ENCODE assay signal across 1 cellular context in the genomic region with DNA sequence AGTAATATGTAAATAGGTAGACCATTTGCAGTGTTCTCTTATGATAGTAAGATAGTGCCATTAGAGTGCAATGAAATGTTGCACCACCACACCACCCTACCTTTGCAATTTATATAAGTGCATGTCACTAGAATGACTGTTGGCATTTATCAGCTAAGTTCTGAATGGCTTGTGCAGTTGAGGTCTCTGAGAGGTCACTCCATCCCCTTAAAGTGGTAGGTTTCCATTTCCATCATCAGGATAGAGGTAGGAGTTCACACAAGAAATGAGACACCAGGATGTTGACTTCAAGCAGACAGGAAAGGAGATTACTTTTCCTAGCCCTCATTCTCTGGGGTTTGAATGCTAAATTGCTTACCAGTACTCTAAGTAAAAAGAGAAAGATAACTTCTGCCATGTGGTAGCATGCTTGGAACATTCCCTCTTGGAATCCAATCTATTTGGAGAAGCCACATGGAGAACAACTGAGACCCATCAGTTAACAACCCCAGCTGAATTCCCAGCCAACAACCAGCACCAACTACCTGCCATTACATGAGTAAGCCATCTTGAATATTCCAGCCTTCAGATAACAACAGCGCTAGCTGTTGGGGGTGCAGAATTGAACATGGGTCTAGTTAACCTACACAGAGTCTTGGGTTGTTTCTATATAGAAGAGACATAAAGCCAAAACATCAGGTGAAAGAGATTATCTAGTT.
A peak's percentile ranks its signal among the peaks of the same experiment; 100 is the strongest.
TF ChIP-seq lines count a peak whose summit lies in the region.

No MANE protein-coding gene starts in this region.

TF ChIP-seq in K562, 482 proteins besides CTCF, POLR2A, EP300 and RAD21 (continues in another document):
- TF ChIP-seq LEF1 (IDR thresholded peaks at IDR 0.05) (peak; percentile 54; the same call in 1 of the 2 replicates), NR2C1 (IDR thresholded peaks at IDR 0.05) (peak; percentile 58), NR2C1 (tag; IDR thresholded peaks at IDR 0.05) (peak; percentile 13; the same call in 1 of the 2 replicates), DNMT1 (IDR thresholded peaks at IDR 0.05) (no peak), ZNF395 (CRISPR knock-in tag; IDR thresholded peaks at IDR 0.05) (peak; percentile 47; the same call in 1 of the 2 replicates), NFRKB (IDR thresholded peaks at IDR 0.05; ENCODE audit: low read depth) (0 out of 2 replicates have a peak, but pooled peaks have one; percentile 41), BACH1 (tag; IDR thresholded peaks at IDR 0.05) (peak; percentile 28; the same call in 1 of the 2 replicates), ZNF274 (IDR thresholded peaks at IDR 0.05; ENCODE audit: borderline replicate concordance, low read depth, low read length) (no peak), NFE2 (IDR thresholded peaks at IDR 0.05; ENCODE audit: low read depth) (peak; percentile 22; the same call in 1 of the 2 replicates), THAP7 (CRISPR knock-in tag; IDR thresholded peaks at IDR 0.05) (no peak), CEBPB (tag; IDR thresholded peaks at IDR 0.05) (peak; percentile 41; the same call in 1 of the 2 replicates), ARNT (IDR thresholded peaks at IDR 0.05) (0 out of 4 replicates have a peak, but pooled peaks of 1 of the 2 experiments have one; percentile 19), KAT2B (IDR thresholded peaks at IDR 0.05; ENCODE audit: low read depth, low read length) (no peak), SRSF7 (optimal IDR thresholded peaks at IDR 0.05; ENCODE audit: low read depth, low read length) (no peak), MYBL2 (IDR thresholded peaks at IDR 0.05; ENCODE audit: low read depth) (0 out of 2 replicates have a peak, but pooled peaks have one; percentile 11), MYBL2 (CRISPR knock-in tag; IDR thresholded peaks at IDR 0.05; ENCODE audit: borderline replicate concordance) (no peak), EHMT2 (IDR thresholded peaks at IDR 0.05) (0 out of 2 replicates have a peak, but pooled peaks have one; percentile 61), ZNF592 (IDR thresholded peaks at IDR 0.05) (peak; percentile 84), SOX6 (IDR thresholded peaks at IDR 0.05) (no peak), JUND (IDR thresholded peaks at IDR 0.05; ENCODE audit: borderline replicate concordance, low read depth, low read length) (no peak), JUND (tag; IDR thresholded peaks at IDR 0.05; ENCODE audit: borderline replicate concordance, low read depth, low read length) (peak; percentile 27; the same call in 1 of the 3 replicates), MEIS2 (IDR thresholded peaks at IDR 0.05; ENCODE audit: partially characterized antibody) (peak; percentile 41), NFYB (IDR thresholded peaks at IDR 0.05; ENCODE audit: extremely low read depth, insufficient read length) (no peak), U2AF1 (optimal IDR thresholded peaks at IDR 0.05; ENCODE audit: low read depth, low read length) (no peak), RFX1 (IDR thresholded peaks at IDR 0.05) (no peak), TCF7L2 (IDR thresholded peaks at IDR 0.05; ENCODE audit: low read depth, low read length) (no peak), SMARCA4 (IDR thresholded peaks at IDR 0.05) (peak; percentile 36; the same call in 1 of the 2 replicates), ZFP91 (CRISPR knock-in tag; IDR thresholded peaks at IDR 0.05) (peak; percentile 81)
- TF ChIP-seq, protein P1, sequence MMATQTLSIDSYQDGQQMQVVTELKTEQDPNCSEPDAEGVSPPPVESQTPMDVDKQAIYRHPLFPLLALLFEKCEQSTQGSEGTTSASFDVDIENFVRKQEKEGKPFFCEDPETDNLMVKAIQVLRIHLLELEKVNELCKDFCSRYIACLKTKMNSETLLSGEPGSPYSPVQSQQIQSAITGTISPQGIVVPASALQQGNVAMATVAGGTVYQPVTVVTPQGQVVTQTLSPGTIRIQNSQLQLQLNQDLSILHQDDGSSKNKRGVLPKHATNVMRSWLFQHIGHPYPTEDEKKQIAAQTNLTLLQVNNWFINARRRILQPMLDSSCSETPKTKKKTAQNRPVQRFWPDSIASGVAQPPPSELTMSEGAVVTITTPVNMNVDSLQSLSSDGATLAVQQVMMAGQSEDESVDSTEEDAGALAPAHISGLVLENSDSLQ (IDR thresholded peaks at IDR 0.05) = peak; percentile 38; the same call in 1 of the 2 replicates
- TF ChIP-seq, protein P2, sequence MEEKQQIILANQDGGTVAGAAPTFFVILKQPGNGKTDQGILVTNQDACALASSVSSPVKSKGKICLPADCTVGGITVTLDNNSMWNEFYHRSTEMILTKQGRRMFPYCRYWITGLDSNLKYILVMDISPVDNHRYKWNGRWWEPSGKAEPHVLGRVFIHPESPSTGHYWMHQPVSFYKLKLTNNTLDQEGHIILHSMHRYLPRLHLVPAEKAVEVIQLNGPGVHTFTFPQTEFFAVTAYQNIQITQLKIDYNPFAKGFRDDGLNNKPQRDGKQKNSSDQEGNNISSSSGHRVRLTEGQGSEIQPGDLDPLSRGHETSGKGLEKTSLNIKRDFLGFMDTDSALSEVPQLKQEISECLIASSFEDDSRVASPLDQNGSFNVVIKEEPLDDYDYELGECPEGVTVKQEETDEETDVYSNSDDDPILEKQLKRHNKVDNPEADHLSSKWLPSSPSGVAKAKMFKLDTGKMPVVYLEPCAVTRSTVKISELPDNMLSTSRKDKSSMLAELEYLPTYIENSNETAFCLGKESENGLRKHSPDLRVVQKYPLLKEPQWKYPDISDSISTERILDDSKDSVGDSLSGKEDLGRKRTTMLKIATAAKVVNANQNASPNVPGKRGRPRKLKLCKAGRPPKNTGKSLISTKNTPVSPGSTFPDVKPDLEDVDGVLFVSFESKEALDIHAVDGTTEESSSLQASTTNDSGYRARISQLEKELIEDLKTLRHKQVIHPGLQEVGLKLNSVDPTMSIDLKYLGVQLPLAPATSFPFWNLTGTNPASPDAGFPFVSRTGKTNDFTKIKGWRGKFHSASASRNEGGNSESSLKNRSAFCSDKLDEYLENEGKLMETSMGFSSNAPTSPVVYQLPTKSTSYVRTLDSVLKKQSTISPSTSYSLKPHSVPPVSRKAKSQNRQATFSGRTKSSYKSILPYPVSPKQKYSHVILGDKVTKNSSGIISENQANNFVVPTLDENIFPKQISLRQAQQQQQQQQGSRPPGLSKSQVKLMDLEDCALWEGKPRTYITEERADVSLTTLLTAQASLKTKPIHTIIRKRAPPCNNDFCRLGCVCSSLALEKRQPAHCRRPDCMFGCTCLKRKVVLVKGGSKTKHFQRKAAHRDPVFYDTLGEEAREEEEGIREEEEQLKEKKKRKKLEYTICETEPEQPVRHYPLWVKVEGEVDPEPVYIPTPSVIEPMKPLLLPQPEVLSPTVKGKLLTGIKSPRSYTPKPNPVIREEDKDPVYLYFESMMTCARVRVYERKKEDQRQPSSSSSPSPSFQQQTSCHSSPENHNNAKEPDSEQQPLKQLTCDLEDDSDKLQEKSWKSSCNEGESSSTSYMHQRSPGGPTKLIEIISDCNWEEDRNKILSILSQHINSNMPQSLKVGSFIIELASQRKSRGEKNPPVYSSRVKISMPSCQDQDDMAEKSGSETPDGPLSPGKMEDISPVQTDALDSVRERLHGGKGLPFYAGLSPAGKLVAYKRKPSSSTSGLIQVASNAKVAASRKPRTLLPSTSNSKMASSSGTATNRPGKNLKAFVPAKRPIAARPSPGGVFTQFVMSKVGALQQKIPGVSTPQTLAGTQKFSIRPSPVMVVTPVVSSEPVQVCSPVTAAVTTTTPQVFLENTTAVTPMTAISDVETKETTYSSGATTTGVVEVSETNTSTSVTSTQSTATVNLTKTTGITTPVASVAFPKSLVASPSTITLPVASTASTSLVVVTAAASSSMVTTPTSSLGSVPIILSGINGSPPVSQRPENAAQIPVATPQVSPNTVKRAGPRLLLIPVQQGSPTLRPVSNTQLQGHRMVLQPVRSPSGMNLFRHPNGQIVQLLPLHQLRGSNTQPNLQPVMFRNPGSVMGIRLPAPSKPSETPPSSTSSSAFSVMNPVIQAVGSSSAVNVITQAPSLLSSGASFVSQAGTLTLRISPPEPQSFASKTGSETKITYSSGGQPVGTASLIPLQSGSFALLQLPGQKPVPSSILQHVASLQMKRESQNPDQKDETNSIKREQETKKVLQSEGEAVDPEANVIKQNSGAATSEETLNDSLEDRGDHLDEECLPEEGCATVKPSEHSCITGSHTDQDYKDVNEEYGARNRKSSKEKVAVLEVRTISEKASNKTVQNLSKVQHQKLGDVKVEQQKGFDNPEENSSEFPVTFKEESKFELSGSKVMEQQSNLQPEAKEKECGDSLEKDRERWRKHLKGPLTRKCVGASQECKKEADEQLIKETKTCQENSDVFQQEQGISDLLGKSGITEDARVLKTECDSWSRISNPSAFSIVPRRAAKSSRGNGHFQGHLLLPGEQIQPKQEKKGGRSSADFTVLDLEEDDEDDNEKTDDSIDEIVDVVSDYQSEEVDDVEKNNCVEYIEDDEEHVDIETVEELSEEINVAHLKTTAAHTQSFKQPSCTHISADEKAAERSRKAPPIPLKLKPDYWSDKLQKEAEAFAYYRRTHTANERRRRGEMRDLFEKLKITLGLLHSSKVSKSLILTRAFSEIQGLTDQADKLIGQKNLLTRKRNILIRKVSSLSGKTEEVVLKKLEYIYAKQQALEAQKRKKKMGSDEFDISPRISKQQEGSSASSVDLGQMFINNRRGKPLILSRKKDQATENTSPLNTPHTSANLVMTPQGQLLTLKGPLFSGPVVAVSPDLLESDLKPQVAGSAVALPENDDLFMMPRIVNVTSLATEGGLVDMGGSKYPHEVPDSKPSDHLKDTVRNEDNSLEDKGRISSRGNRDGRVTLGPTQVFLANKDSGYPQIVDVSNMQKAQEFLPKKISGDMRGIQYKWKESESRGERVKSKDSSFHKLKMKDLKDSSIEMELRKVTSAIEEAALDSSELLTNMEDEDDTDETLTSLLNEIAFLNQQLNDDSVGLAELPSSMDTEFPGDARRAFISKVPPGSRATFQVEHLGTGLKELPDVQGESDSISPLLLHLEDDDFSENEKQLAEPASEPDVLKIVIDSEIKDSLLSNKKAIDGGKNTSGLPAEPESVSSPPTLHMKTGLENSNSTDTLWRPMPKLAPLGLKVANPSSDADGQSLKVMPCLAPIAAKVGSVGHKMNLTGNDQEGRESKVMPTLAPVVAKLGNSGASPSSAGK (IDR thresholded peaks at IDR 0.05) = 0 out of 2 replicates have a peak, but pooled peaks have one; percentile 11
- TF ChIP-seq, protein P3, sequence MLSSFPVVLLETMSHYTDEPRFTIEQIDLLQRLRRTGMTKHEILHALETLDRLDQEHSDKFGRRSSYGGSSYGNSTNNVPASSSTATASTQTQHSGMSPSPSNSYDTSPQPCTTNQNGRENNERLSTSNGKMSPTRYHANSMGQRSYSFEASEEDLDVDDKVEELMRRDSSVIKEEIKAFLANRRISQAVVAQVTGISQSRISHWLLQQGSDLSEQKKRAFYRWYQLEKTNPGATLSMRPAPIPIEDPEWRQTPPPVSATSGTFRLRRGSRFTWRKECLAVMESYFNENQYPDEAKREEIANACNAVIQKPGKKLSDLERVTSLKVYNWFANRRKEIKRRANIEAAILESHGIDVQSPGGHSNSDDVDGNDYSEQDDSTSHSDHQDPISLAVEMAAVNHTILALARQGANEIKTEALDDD (IDR thresholded peaks at IDR 0.05) = peak; percentile 49; the same call in 1 of the 2 replicates
